8 cellular contexts compared by ENCODE assay signal in genomic region chr7:77657427-77658331, GRCh38. TPM values are rescaled to one million over a fixed set of nuclear protein-coding genes. Genes with fewer than 3 reads are reported as not detected.
A peak's percentile ranks its signal among the peaks of the same experiment; 100 is the strongest.
DNase-seq lines count a peak whose midpoint lies in the region; ATAC-seq, FAIRE-seq and TF ChIP-seq lines count a peak whose summit lies in the region.

No MANE protein-coding gene starts in this region.

- no peak overlapping the region for H3K4me3 ChIP-seq in HepG2 (replicated peaks in 1 of 3; ENCODE audit: insufficient read depth in 1 of 3, low read depth in 2 of 3, low read length in 3 of 3)

- H3K4me3 Mint-ChIP-seq in activated CD4-positive, alpha-beta T cell treated with anti-CD3 and anti-CD28 coated beads, Interleukin-2, amount 10 ng/mL, durations not matched to agents 7 days and 5 days: no peak overlapping the region
- H3K4me3 Mint-ChIP-seq in MCF 10A (ENCODE audit: unreplicated experiment): no peak overlapping the region

- intact Hi-C loops in MCF 10A (cut with micrococcal nuclease) (loop anchor here (1.0 to 10.0 kb wide), 4 partner anchors 102 to 1267 kb away; no protein-coding TSS in a partner anchor), HepG2 (cut with micrococcal nuclease; ENCODE audit: unreplicated experiment) (loop anchor here (1.0 to 10.0 kb wide), 3 partner anchors 40 to 237 kb away; partner anchors contain the start of gene RSBN1L)

- POLR2A ChIA-PET in activated CD4-positive, alpha-beta T cell treated with anti-CD3 and anti-CD28 coated beads, Interleukin-2, amount 10 ng/mL, durations not matched to agents 7 days and 5 days (lab: Charles Lee): interaction anchor here (0.7 kb wide), 1 partner anchor 42 kb away, joined by 4 read pairs; no protein-coding TSS in a partner anchor
- POLR2A ChIA-PET in MCF 10A (lab: Yijun Ruan, JAX): interaction anchor here (0.7 to 5.8 kb wide), 6 partner anchors 21 to 280 kb away, joined by 3 to 22 read pairs (median 4); partner anchors contain the start of gene RSBN1L
- POLR2A ChIA-PET in HepG2 (lab: Yijun Ruan, JAX): no interaction called here

- TF ChIP-seq RAD21 in HepG2 (CRISPR knock-in tag; IDR thresholded peaks at IDR 0.05): peak; percentile 55

- BruUV-seq in MCF 10A (replicated peaks; lab: Mats Ljungman, UMichigan) (no TSS peak), HepG2 (replicated peaks; lab: Mats Ljungman, UMichigan) (TSS peak; percentile 18)

- H3K9ac ChIP-seq in HepG2 (ENCODE audit: insufficient read depth, low read depth, low read length): no peak overlapping the region

- CTCF ChIA-PET in activated CD4-positive, alpha-beta T cell treated with anti-CD3 and anti-CD28 coated beads, Interleukin-2, amount 10 ng/mL, durations not matched to agents 7 days and 5 days (lab: Charles Lee): interaction anchor here (0.6 to 1.0 kb wide), 3 partner anchors 44 to 278 kb away, joined by 3 to 5 read pairs (median 3); no protein-coding TSS in a partner anchor
- CTCF ChIA-PET in MCF 10A (lab: Yijun Ruan, JAX): interaction anchor here (0.6 to 13.6 kb wide), 45 partner anchors 10 to 1651 kb away, joined by 3 to 196 read pairs (median 4); partner anchors contain the start of genes PHTF2, RSBN1L and TMEM60
- CTCF ChIA-PET in HepG2 (lab: Yijun Ruan, JAX; ENCODE audit: low intra/inter-chr PET ratio, low total read pairs): interaction anchor here (1.1 to 4.7 kb wide), 2 partner anchors 99 to 101 kb away, joined by 4 to 34 read pairs; no protein-coding TSS in a partner anchor

- H2AFZ ChIP-seq in HepG2 (ENCODE audit: low read length): no peak overlapping the region

- ATAC-seq in HG03342 (IDR thresholded peaks at IDR 0.05; ENCODE audit: unreplicated experiment) (peak; percentile 68), HepG2 (peak; percentile 73), HG03135 (IDR thresholded peaks at IDR 0.05; ENCODE audit: unreplicated experiment) (no peak)

- H3K36me3 ChIP-seq in HepG2 (replicated peaks in 1 of 2; ENCODE audit: control insufficient read depth in 1 of 2, insufficient read depth in 2 of 2, low read length in 2 of 2): 0 out of 5 replicates have a peak, but pooled peaks cover 1 to 13% of the 10 kb centered on the region in 2 experiments

- H3K27me3 Mint-ChIP-seq in activated CD4-positive, alpha-beta T cell treated with anti-CD3 and anti-CD28 coated beads, Interleukin-2, amount 10 ng/mL, durations not matched to agents 7 days and 5 days: no peaks in the 10 kb centered on the region
- H3K27me3 Mint-ChIP-seq in MCF 10A (ENCODE audit: insufficient read depth, unreplicated experiment): no peaks in the 10 kb centered on the region

- TF ChIP-seq CTCF in MCF 10A (IDR thresholded peaks at IDR 0.05; ENCODE audit: unreplicated experiment) (peak; percentile 56), HepG2 (CRISPR knock-in tag; IDR thresholded peaks at IDR 0.05) (peak; percentile 74)

- in situ Hi-C loops in HepG2 (cut with HindIII; ENCODE audit: extremely low pct_ligation_motif_present, low pct_unique_long_range_greater_than_20kb): loop anchor here (5.0 kb wide), 1 partner anchor 100 kb away; no protein-coding TSS in a partner anchor

- peak; percentile 30 for FAIRE-seq in HepG2 (lab: Jason Lieb, UNC)

- H3K27ac ChIP-seq in HepG2 (ENCODE audit: extremely low read length, insufficient read depth, low read length): no peak overlapping the region

- no peaks in the 10 kb centered on the region for H3K4me1 Mint-ChIP-seq in activated CD4-positive, alpha-beta T cell treated with anti-CD3 and anti-CD28 coated beads, Interleukin-2, amount 10 ng/mL, durations not matched to agents 7 days and 5 days
- H3K4me1 Mint-ChIP-seq in MCF 10A (ENCODE audit: insufficient read depth, unreplicated experiment): peaks cover 2% of the 10 kb centered on the region

- H3K27me3 ChIP-seq in HepG2 (ENCODE audit: control insufficient read depth in 1 of 2, insufficient read depth in 2 of 2, low read length in 2 of 2): no peaks in the 10 kb centered on the region

- H3K9me3 Mint-ChIP-seq in activated CD4-positive, alpha-beta T cell treated with anti-CD3 and anti-CD28 coated beads, Interleukin-2, amount 10 ng/mL, durations not matched to agents 7 days and 5 days: no peaks in the 10 kb centered on the region
- H3K9me3 Mint-ChIP-seq in MCF 10A (ENCODE audit: unreplicated experiment): no peaks in the 10 kb centered on the region

- no peak overlapping the region for H3K4me2 ChIP-seq in HepG2 (ENCODE audit: low read depth, low read length)

- H3K4me1 ChIP-seq in HepG2 (ENCODE audit: insufficient read depth, low read length): peaks cover 6% of the 10 kb centered on the region

- H3K36me3 Mint-ChIP-seq in activated CD4-positive, alpha-beta T cell treated with anti-CD3 and anti-CD28 coated beads, Interleukin-2, amount 10 ng/mL, durations not matched to agents 7 days and 5 days (ENCODE audit: low read depth): no peaks in the 10 kb centered on the region
- H3K36me3 Mint-ChIP-seq in MCF 10A (ENCODE audit: insufficient read depth, unreplicated experiment): peaks cover 69% of the 10 kb centered on the region

- no peaks in the 10 kb centered on the region for H4K20me1 ChIP-seq in HepG2 (ENCODE audit: insufficient read depth, low read length)

- no peak overlapping the region for H3K27ac Mint-ChIP-seq in activated CD4-positive, alpha-beta T cell treated with anti-CD3 and anti-CD28 coated beads, Interleukin-2, amount 10 ng/mL, durations not matched to agents 7 days and 5 days
- H3K27ac Mint-ChIP-seq in MCF 10A (ENCODE audit: low read depth, unreplicated experiment): no peak overlapping the region

- DNase-seq in activated CD4-positive, alpha-beta T cell treated with anti-CD3 and anti-CD28 coated beads, Interleukin-2, amount 10 ng/mL, durations not matched to agents 7 days and 5 days: peak; percentile 51
- no peak for DNase-seq in activated CD4-positive, alpha-beta T cell treated with anti-CD3 and anti-CD28 coated beads for 1 hour
- DNase-seq in NCI-H774 (lab: John Stamatoyannopoulos, UW) (peak; percentile 63), MCF 10A (ENCODE audit: unreplicated experiment) (peak; percentile 65), HepG2 (ENCODE audit: low spot score) (peak; percentile 53)
- DNase-seq in activated CD4-positive, alpha-beta T cell treated with anti-CD3 and anti-CD28 coated beads for 48 hours: no peak

- 78% methylated on average over 2 of the region's 2 CpGs for WGBS in HepG2 (ENCODE audit: low lambda C conversion rate)

- no peaks in the 10 kb centered on the region for H3K9me3 ChIP-seq in HepG2 (ENCODE audit: low read length)

- no peak for TF ChIP-seq EP300 in HepG2 (IDR thresholded peaks at IDR 0.05; ENCODE audit: low read depth in 2 of 2, low read length in 2 of 2)
- TF ChIP-seq EP300 in HepG2 (CRISPR knock-in tag; IDR thresholded peaks at IDR 0.05; ENCODE audit: borderline replicate concordance): no peak

- TF ChIP-seq POLR2A in HepG2 (IDR thresholded peaks at IDR 0.05; ENCODE audit: insufficient read depth in 1 of 2, low read depth in 2 of 2, low read length in 2 of 2): no peak

- no peaks in the 10 kb centered on the region for H3K79me2 ChIP-seq in HepG2 (ENCODE audit: insufficient read depth, low read length)

TF ChIP-seq in HepG2, 621 proteins besides CTCF, POLR2A, EP300 and RAD21:
- TF ChIP-seq SMC3 (IDR thresholded peaks at IDR 0.05; ENCODE audit: low read length) (peak; percentile 78), MAFK (conservative IDR thresholded peaks at IDR 0.05 in 1 of 2, IDR thresholded peaks at IDR 0.05 in 1 of 2; ENCODE audit: low read length in 2 of 2) (peak in 1 of 2 experiments; percentile 49; a peak in 2 of 4 replicates), STAG1 (CRISPR knock-in tag; IDR thresholded peaks at IDR 0.05) (peak; percentile 86), PITX1 (CRISPR knock-in tag; IDR thresholded peaks at IDR 0.05) (no peak), RXRB (CRISPR knock-in tag; IDR thresholded peaks at IDR 0.05; ENCODE audit: borderline replicate concordance) (peak; percentile 30; the same call in 1 of the 2 replicates), MED1 (CRISPR knock-in tag; IDR thresholded peaks at IDR 0.05) (no peak), MAFF (IDR thresholded peaks at IDR 0.05; ENCODE audit: low read depth, low read length) (peak; percentile 9; the same call in 1 of the 2 replicates), ZNF224 (CRISPR knock-in tag; IDR thresholded peaks at IDR 0.05) (no peak)

RNA-seq across cellular contexts. Expression of gene RSBN1L, which starts 38.6 kb away (rescaled TPM):
- 10 to 100 TPM; 30.2 to 32.6 TPM for total RNA-seq in activated CD4-positive, alpha-beta T cell treated with anti-CD3 and anti-CD28 coated beads, Interleukin-2, amount 10 ng/mL, durations not matched to agents 7 days and 5 days
- 10.9 and 12.1 TPM in 2 replicates for total RNA-seq in MCF 10A (2022)
- 21.3 and 25.9 TPM in 2 replicates for total RNA-seq in HepG2 (2016; rRNA removed; fragmentation: Illumina TruSeq; extraction: Trizol)
- 15.6 and 19.7 TPM in 2 replicates for total RNA-seq in HepG2 (2016; cell fraction: cytosol; rRNA removed; fragmentation: Illumina TruSeq; extraction: Trizol; ENCODE audit: low read depth)
- total RNA-seq in HepG2 (2016; cell fraction: insoluble cytoplasmic fraction; rRNA removed; fragmentation: Illumina TruSeq; extraction: Trizol): 18.9 and 19.6 TPM in 2 replicates
- 10.7 and 11.3 TPM in 2 replicates for total RNA-seq in HepG2 (2016; cell fraction: membrane; rRNA removed; fragmentation: Illumina TruSeq; extraction: Trizol)
- 13.9 and 15.9 TPM in 2 replicates for total RNA-seq in HepG2 (2016; cell fraction: nucleus; rRNA removed; fragmentation: Illumina TruSeq; extraction: Trizol)
- 7.7 and 7.9 TPM in 2 replicates for polyA plus RNA-seq in HepG2 (2011; rRNA removed)
- polyA plus RNA-seq in HepG2 (2011; cell fraction: cytosol; rRNA removed): 3.0 and 4.2 TPM in 2 replicates
- 5.1 and 6.1 TPM in 2 replicates for polyA plus RNA-seq in HepG2 (2011; cell fraction: nucleus; rRNA removed)
- 11.0 and 12.9 TPM in 2 replicates for polyA plus RNA-seq in HepG2 (2012)
- 0.66 and 0.77 TPM in 2 replicates for polyA plus RNA-seq in HepG2 (2016; cell fraction: cytosol; fragmentation: Illumina TruSeq; extraction: Trizol; ENCODE audit: low read depth)
- polyA plus RNA-seq in HepG2 (2016; cell fraction: insoluble cytoplasmic fraction; fragmentation: Illumina TruSeq; extraction: Trizol; ENCODE audit: low read depth): 12.8 and 15.4 TPM in 2 replicates
- 1.9 TPM in 2 replicates for polyA plus RNA-seq in HepG2 (2016; cell fraction: membrane; fragmentation: Illumina TruSeq; extraction: Trizol; ENCODE audit: low read depth)
- polyA plus RNA-seq in HepG2 (2016; cell fraction: nucleus; fragmentation: Illumina TruSeq; extraction: Trizol; ENCODE audit: insufficient read depth, low read depth): 16.3 and 17.5 TPM in 2 replicates
- 7.7 and 8.4 TPM in 2 replicates for polyA minus RNA-seq in HepG2 (2011; rRNA and poly(A)+ RNA removed; ENCODE audit: low replicate concordance)
- polyA minus RNA-seq in HepG2 (2011; cell fraction: cytosol; rRNA and poly(A)+ RNA removed): 14.1 and 20.3 TPM in 2 replicates
- polyA minus RNA-seq in HepG2 (2011; cell fraction: nucleus; rRNA and poly(A)+ RNA removed): 18.3 and 23.4 TPM in 2 replicates

Comparison
In these comparisons a context has a peak if more than half of its experiments do, and no peak if none do; other contexts are left out.
1. DNase-seq: peak in activated CD4-positive, alpha-beta T cell treated with anti-CD3 and anti-CD28 coated beads, Interleukin-2, amount 10 ng/mL, durations not matched to agents 7 days and 5 days (single experiment), NCI-H774 (single experiment), MCF 10A (single experiment) and HepG2 (single experiment); none in activated CD4-positive, alpha-beta T cell treated with anti-CD3 and anti-CD28 coated beads for 1 hour (single experiment) and activated CD4-positive, alpha-beta T cell treated with anti-CD3 and anti-CD28 coated beads for 48 hours (single experiment).